ENCODE assay signal across 35 cellular contexts in genomic region chr6:111492499-111492898, GRCh38.
"Had no signal": no experiment of that assay in that cellular context is flagged by ENCODE, and none has a peak within 500 bp of the region (broad histone marks: within the 10 kb centered on the region; RNA-seq: fewer than 3 reads in every experiment).

No MANE protein-coding gene starts in this region.

- H3K36me3 ChIP-seq: MG63 had no signal

- H3K9me3 ChIP-seq: MG63 had no signal

- H3K4me3 ChIP-seq: MG63 had no signal

- H3K27me3 ChIP-seq: MG63 had no signal

- DNase-seq: Karpas-422, Kasumi-1, MG63, MM.1S, MV-4-11, NCI-H1048, NCI-H1092, NCI-H1092 treated with DMSO at 0.1 percent for 48 hours, NCI-H1105, NCI-H1105 treated with DMSO at 0.1 percent for 48 hours, NCI-H1417, NCI-H1417 treated with DMSO at 0.1 percent for 48 hours, NCI-H1436, NCI-H1436 treated with DMSO at 0.1 percent for 48 hours, NCI-H146, NCI-H1694, NCI-H1694 treated with DMSO at 0.1 percent for 48 hours, NCI-H187, NCI-H187 treated with DMSO at 0.1 percent for 48 hours, NCI-H1930, NCI-H2029, NCI-H2029 treated with DMSO at 0.1 percent for 48 hours, NCI-H2081, NCI-H2081 treated with DMSO at 0.1 percent for 48 hours, NCI-H2107, NCI-H2171, NCI-H2171 treated with DMSO at 0.1 percent for 48 hours, NCI-H2227 treated with DMSO at 0.1 percent for 48 hours, NCI-H226, NCI-H345, NCI-H446, NCI-H446 treated with DMSO at 0.1 percent for 48 hours, NCI-H510A, NCI-H510A treated with DMSO at 0.1 percent for 48 hours, NCI-H524 had no signal
